In the genomic region with DNA sequence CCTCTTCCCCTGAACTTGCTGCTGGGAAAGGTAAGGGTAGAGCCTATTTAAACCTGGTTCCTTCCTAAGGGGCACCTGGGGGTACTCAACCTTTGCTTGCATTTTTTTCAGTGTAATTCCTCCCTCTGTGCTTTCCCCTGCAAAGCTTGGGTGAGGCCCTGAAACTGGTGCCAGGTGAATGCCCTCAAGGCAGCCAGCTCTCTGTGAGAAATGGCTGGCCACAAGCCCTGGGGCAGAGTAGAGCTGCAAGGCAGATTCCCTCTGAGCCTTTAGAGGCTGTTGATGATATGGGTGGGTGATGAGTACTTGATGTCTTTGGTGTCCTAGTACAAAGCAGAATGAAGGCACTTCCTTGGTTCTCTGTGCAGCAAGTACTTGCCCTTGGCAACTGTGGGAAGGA, we compare ENCODE assay signal across 1 cellular context.
TF ChIP-seq lines count a peak whose summit lies in the region.

No MANE protein-coding gene starts in this region.

TF ChIP-seq in WTC11, 78 proteins besides CTCF, POLR2A, EP300 and RAD21 (continued from another document):
- TF ChIP-seq, protein P1, sequence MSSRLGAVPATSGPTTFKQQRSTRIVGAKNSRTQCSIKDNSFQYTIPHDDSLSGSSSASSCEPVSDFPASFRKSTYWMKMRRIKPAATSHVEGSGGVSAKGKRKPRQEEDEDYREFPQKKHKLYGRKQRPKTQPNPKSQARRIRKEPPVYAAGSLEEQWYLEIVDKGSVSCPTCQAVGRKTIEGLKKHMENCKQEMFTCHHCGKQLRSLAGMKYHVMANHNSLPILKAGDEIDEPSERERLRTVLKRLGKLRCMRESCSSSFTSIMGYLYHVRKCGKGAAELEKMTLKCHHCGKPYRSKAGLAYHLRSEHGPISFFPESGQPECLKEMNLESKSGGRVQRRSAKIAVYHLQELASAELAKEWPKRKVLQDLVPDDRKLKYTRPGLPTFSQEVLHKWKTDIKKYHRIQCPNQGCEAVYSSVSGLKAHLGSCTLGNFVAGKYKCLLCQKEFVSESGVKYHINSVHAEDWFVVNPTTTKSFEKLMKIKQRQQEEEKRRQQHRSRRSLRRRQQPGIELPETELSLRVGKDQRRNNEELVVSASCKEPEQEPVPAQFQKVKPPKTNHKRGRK (CRISPR knock-in tag; IDR thresholded peaks at IDR 0.05; ENCODE audit: borderline replicate concordance): no peak
- TF ChIP-seq, protein P2, sequence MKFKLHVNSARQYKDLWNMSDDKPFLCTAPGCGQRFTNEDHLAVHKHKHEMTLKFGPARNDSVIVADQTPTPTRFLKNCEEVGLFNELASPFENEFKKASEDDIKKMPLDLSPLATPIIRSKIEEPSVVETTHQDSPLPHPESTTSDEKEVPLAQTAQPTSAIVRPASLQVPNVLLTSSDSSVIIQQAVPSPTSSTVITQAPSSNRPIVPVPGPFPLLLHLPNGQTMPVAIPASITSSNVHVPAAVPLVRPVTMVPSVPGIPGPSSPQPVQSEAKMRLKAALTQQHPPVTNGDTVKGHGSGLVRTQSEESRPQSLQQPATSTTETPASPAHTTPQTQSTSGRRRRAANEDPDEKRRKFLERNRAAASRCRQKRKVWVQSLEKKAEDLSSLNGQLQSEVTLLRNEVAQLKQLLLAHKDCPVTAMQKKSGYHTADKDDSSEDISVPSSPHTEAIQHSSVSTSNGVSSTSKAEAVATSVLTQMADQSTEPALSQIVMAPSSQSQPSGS (CRISPR knock-in tag; IDR thresholded peaks at IDR 0.05; ENCODE audit: borderline replicate concordance, low read depth): no peak
